15 cellular contexts compared by ENCODE assay signal in genomic region chr6:166464068-166464410, GRCh38.
DNase-seq lines count a peak whose midpoint lies in the region; ATAC-seq and TF ChIP-seq lines count a peak whose summit lies in the region.
"Had no signal": no experiment of that assay in that cellular context is flagged by ENCODE, and none has a peak within 500 bp of the region (broad histone marks: within the 10 kb centered on the region; RNA-seq: fewer than 3 reads in every experiment).

No MANE protein-coding gene starts in this region.

- H3K9me2 ChIP-seq in OCI-LY1 (ENCODE audit: low read depth, low read length): no peaks in the 10 kb centered on the region

- DNase-seq in activated naive CD8-positive, alpha-beta T cell treated with anti-CD3 and anti-CD28 coated beads, Interleukin-2, amount 10 ng/mL, durations not matched to agents 7 days and 5 days: no peak
- no peak for DNase-seq in activated naive CD8-positive, alpha-beta T cell treated with anti-CD3 and anti-CD28 coated beads, Interleukin-2, amount 50 U/mL, for 24 hours
- DNase-seq in glutamatergic neuron (no peak), NCI-H69 (lab: John Stamatoyannopoulos, UW) (no peak), NCI-H2081 treated with DMSO at 0.1 percent for 48 hours (lab: John Stamatoyannopoulos, UW) (no peak), GM19238 (ENCODE audit: insufficient read length, low spot score) (no peak), retina (no peak)
- DNase-seq: C1 segment of cervical spinal cord; CD4-positive, alpha-beta memory T cell; DMS79; EL; GOT3; H9 had no signal

- no peak for ATAC-seq in activated naive CD8-positive, alpha-beta T cell treated with anti-CD3 and anti-CD28 coated beads, Interleukin-2, amount 10 ng/mL, durations not matched to agents 7 days and 5 days (ENCODE audit: low read depth)
- no peak for ATAC-seq in activated naive CD8-positive, alpha-beta T cell treated with anti-CD3 and anti-CD28 coated beads, Interleukin-2, amount 50 U/mL, for 24 hours

- POLR2A ChIA-PET in activated naive CD8-positive, alpha-beta T cell treated with anti-CD3 and anti-CD28 coated beads, Interleukin-2, amount 10 ng/mL, durations not matched to agents 7 days and 5 days (lab: Charles Lee): no interaction called here

- no peaks in the 10 kb centered on the region for H3F3A ChIP-seq in OCI-LY1 (ENCODE audit: insufficient read depth, low read length)

- H3K27ac ChIP-seq in OCI-LY1 (ENCODE audit: low read depth, low read length, poor library complexity, severe bottlenecking): peak overlapping the region; percentile 88
- H3K27ac ChIP-seq: 22Rv1 had no signal

- H3K36me3 Mint-ChIP-seq in activated naive CD8-positive, alpha-beta T cell treated with anti-CD3 and anti-CD28 coated beads, Interleukin-2, amount 10 ng/mL, durations not matched to agents 7 days and 5 days: no peaks in the 10 kb centered on the region
- no peaks in the 10 kb centered on the region for H3K36me3 Mint-ChIP-seq in activated naive CD8-positive, alpha-beta T cell treated with anti-CD3 and anti-CD28 coated beads, Interleukin-2, amount 50 U/mL, for 24 hours (ENCODE audit: low read depth)
- peaks cover 4% of the 10 kb centered on the region for H3K36me3 Mint-ChIP-seq in glutamatergic neuron (ENCODE audit: unreplicated experiment)

- no peaks in the 10 kb centered on the region for H3K36me3 ChIP-seq in OCI-LY1 (ENCODE audit: insufficient read depth, low read length)

- H3K4me1 Mint-ChIP-seq in activated naive CD8-positive, alpha-beta T cell treated with anti-CD3 and anti-CD28 coated beads, Interleukin-2, amount 10 ng/mL, durations not matched to agents 7 days and 5 days: no peaks in the 10 kb centered on the region
- H3K4me1 Mint-ChIP-seq in activated naive CD8-positive, alpha-beta T cell treated with anti-CD3 and anti-CD28 coated beads, Interleukin-2, amount 50 U/mL, for 24 hours: peaks cover 8% of the 10 kb centered on the region
- peaks cover 62% of the 10 kb centered on the region for H3K4me1 Mint-ChIP-seq in glutamatergic neuron (ENCODE audit: low read depth, unreplicated experiment)
- H3K4me1 Mint-ChIP-seq: CD4-positive, alpha-beta memory T cell had no signal

- H3K4me3 Mint-ChIP-seq in activated naive CD8-positive, alpha-beta T cell treated with anti-CD3 and anti-CD28 coated beads, Interleukin-2, amount 10 ng/mL, durations not matched to agents 7 days and 5 days: no peak overlapping the region
- H3K4me3 Mint-ChIP-seq in activated naive CD8-positive, alpha-beta T cell treated with anti-CD3 and anti-CD28 coated beads, Interleukin-2, amount 50 U/mL, for 24 hours: no peak overlapping the region
- no peak overlapping the region for H3K4me3 Mint-ChIP-seq in glutamatergic neuron (ENCODE audit: unreplicated experiment)
- H3K4me3 Mint-ChIP-seq: CD4-positive, alpha-beta memory T cell; H9 had no signal

- H3K27me3 Mint-ChIP-seq in activated naive CD8-positive, alpha-beta T cell treated with anti-CD3 and anti-CD28 coated beads, Interleukin-2, amount 10 ng/mL, durations not matched to agents 7 days and 5 days: peaks cover 2% of the 10 kb centered on the region
- H3K27me3 Mint-ChIP-seq in activated naive CD8-positive, alpha-beta T cell treated with anti-CD3 and anti-CD28 coated beads, Interleukin-2, amount 50 U/mL, for 24 hours: no peaks in the 10 kb centered on the region
- H3K27me3 Mint-ChIP-seq in glutamatergic neuron (ENCODE audit: unreplicated experiment): peaks cover 30% of the 10 kb centered on the region
- H3K27me3 Mint-ChIP-seq: CD4-positive, alpha-beta memory T cell had no signal

- H3K4me1 ChIP-seq in OCI-LY1 (ENCODE audit: insufficient read depth, low read length, severe bottlenecking): peaks cover 70% of the 10 kb centered on the region

- no peaks in the 10 kb centered on the region for H3K27me3 ChIP-seq in OCI-LY1 (ENCODE audit: insufficient read depth, low read length)

- H2AFZ ChIP-seq in OCI-LY1 (ENCODE audit: low read length): no peak overlapping the region

- no peaks in the 10 kb centered on the region for H3K9me3 Mint-ChIP-seq in activated naive CD8-positive, alpha-beta T cell treated with anti-CD3 and anti-CD28 coated beads, Interleukin-2, amount 10 ng/mL, durations not matched to agents 7 days and 5 days
- no peaks in the 10 kb centered on the region for H3K9me3 Mint-ChIP-seq in activated naive CD8-positive, alpha-beta T cell treated with anti-CD3 and anti-CD28 coated beads, Interleukin-2, amount 50 U/mL, for 24 hours
- H3K9me3 Mint-ChIP-seq in glutamatergic neuron (ENCODE audit: unreplicated experiment): peaks cover 24% of the 10 kb centered on the region
- H3K9me3 Mint-ChIP-seq: CD4-positive, alpha-beta memory T cell; H9 had no signal

- H4K20me1 ChIP-seq in OCI-LY1 (ENCODE audit: insufficient read depth, low read length): no peaks in the 10 kb centered on the region

- H3K4me3 ChIP-seq in OCI-LY1 (ENCODE audit: low read depth, low read length, poor library complexity, severe bottlenecking): peak overlapping the region; percentile 60

- H3K9me3 ChIP-seq in OCI-LY1 (ENCODE audit: low read length): no peaks in the 10 kb centered on the region

- H3K27ac Mint-ChIP-seq in activated naive CD8-positive, alpha-beta T cell treated with anti-CD3 and anti-CD28 coated beads, Interleukin-2, amount 10 ng/mL, durations not matched to agents 7 days and 5 days: peak overlapping the region; percentile 12
- H3K27ac Mint-ChIP-seq in activated naive CD8-positive, alpha-beta T cell treated with anti-CD3 and anti-CD28 coated beads, Interleukin-2, amount 50 U/mL, for 24 hours: no peak overlapping the region
- H3K27ac Mint-ChIP-seq in glutamatergic neuron (ENCODE audit: unreplicated experiment): peak overlapping the region; percentile 54

- no peak for TF ChIP-seq CTCF in OCI-LY1 (IDR thresholded peaks at IDR 0.05; ENCODE audit: low read length)
- no peak for TF ChIP-seq CTCF in glutamatergic neuron (IDR thresholded peaks at IDR 0.05; ENCODE audit: partially characterized antibody, unreplicated experiment)

- H3K4me2 ChIP-seq in OCI-LY1 (ENCODE audit: low read length): peak overlapping the region; percentile 65

- H3K79me2 ChIP-seq in OCI-LY1 (ENCODE audit: insufficient read depth, low read length): no peaks in the 10 kb centered on the region

- peak overlapping the region; percentile 60 for H3K9ac ChIP-seq in OCI-LY1 (ENCODE audit: low read length)
